Comparison of ENCODE assay signal across 17 cellular contexts in genomic region chr2:37371979-37372378, GRCh38. TPM values are rescaled to one million over a fixed set of nuclear protein-coding genes. Genes with fewer than 3 reads are reported as not detected.
DNase-seq lines count a peak whose midpoint lies in the region; ATAC-seq, FAIRE-seq and TF ChIP-seq lines count a peak whose summit lies in the region.
"Had no signal": no experiment of that assay in that cellular context is flagged by ENCODE, and none has a peak within 500 bp of the region (broad histone marks: within the 10 kb centered on the region; RNA-seq: fewer than 3 reads in every experiment).

No MANE protein-coding gene starts in this region.

- H2BK5ac ChIP-seq in H1 (ENCODE audit: low read depth, low read length): no peak overlapping the region

- no peaks in the 10 kb centered on the region for H3K36me3 Mint-ChIP-seq in activated naive CD4-positive, alpha-beta T cell treated with anti-CD3 and anti-CD28 coated beads, Interleukin-2, amount 50 U/mL, for 24 hours
- H3K36me3 Mint-ChIP-seq: CD4-positive, alpha-beta memory T cell had no signal

- no peaks in the 10 kb centered on the region for H3K23me2 ChIP-seq in H1 (ENCODE audit: low read depth, low read length)

- no peak overlapping the region for H3K56ac ChIP-seq in H1 (replicated peaks; ENCODE audit: insufficient read length, low read depth, low read length)

- H3K9me3 ChIP-seq in H1 (ENCODE audit: insufficient read depth in 2 of 2, low read depth in 1 of 2, low read length in 1 of 2) (no peaks in the 10 kb centered on the region), psoas muscle (no peaks in the 10 kb centered on the region)
- H3K9me3 ChIP-seq: BLaER1 had no signal

- H3K23ac ChIP-seq in H1 (ENCODE audit: insufficient read length): peak overlapping the region; percentile 52

- H3K27me3 ChIP-seq in H1 (replicated peaks in 1 of 4; ENCODE audit: control insufficient read depth in 3 of 4, extremely low read depth in 1 of 4, insufficient read depth in 3 of 4, low read length in 3 of 4) (no peaks in the 10 kb centered on the region), psoas muscle (ENCODE audit: insufficient read depth in 3 of 3, low read length in 2 of 3) (no peaks in the 10 kb centered on the region)
- H3K27me3 ChIP-seq: BLaER1 had no signal

- no peak for TF ChIP-seq CTCF in H1 (IDR thresholded peaks at IDR 0.05; ENCODE audit: control extremely low read depth in 1 of 3, insufficient read depth in 1 of 3, low read depth in 1 of 3, low read length in 3 of 3)
- TF ChIP-seq CTCF in psoas muscle (IDR thresholded peaks at IDR 0.05): no peak

- no peak overlapping the region for H3K18ac ChIP-seq in H1 (ENCODE audit: extremely low read depth, low read length)

- H3K4ac ChIP-seq in H1 (replicated peaks; ENCODE audit: insufficient read length, low read depth, low read length): no peak overlapping the region

- H3K4me1 Mint-ChIP-seq in activated naive CD4-positive, alpha-beta T cell treated with anti-CD3 and anti-CD28 coated beads, Interleukin-2, amount 50 U/mL, for 24 hours: peaks cover 31% of the 10 kb centered on the region
- H3K4me1 Mint-ChIP-seq: H9 had no signal

- no peak overlapping the region for H4K8ac ChIP-seq in H1 (ENCODE audit: extremely low read depth, insufficient read depth, low read length)

- TF ChIP-seq EP300 in H1 (IDR thresholded peaks at IDR 0.05; ENCODE audit: borderline replicate concordance in 1 of 2, low read depth in 2 of 2, low read length in 2 of 2): no peak

- no peak overlapping the region for H2AFZ ChIP-seq in H1 (ENCODE audit: low read length)

- H3K79me1 ChIP-seq in H1 (ENCODE audit: low read depth, low read length): no peaks in the 10 kb centered on the region

- no peak overlapping the region for H3K4me2 ChIP-seq in H1 (ENCODE audit: insufficient read depth in 1 of 2, low read depth in 2 of 2, low read length in 2 of 2)
- H3K4me2 ChIP-seq: BLaER1 had no signal

- no peaks in the 10 kb centered on the region for H3K36me3 ChIP-seq in H1 (ENCODE audit: control insufficient read depth in 2 of 4, insufficient read depth in 4 of 4, low read length in 3 of 4)
- H3K36me3 ChIP-seq in psoas muscle (ENCODE audit: insufficient read depth in 1 of 2, low read depth in 1 of 2): no peaks in the 10 kb centered on the region
- H3K36me3 ChIP-seq: BLaER1 had no signal

- H2BK15ac ChIP-seq in H1 (ENCODE audit: low read length): no peak overlapping the region

- DNase-seq in activated naive CD4-positive, alpha-beta T cell (lab: John Stamatoyannopoulos, UW): no peak
- DNase-seq in H1 (ENCODE audit: low read depth in 1 of 2, low spot score in 2 of 2) (no peak), left colon (no peak), psoas muscle (no peak), NCI-H2029 (lab: John Stamatoyannopoulos, UW) (no peak)
- DNase-seq: 8988T; CD4-positive, alpha-beta memory T cell; DMS153; DMS79; GF-D8; GOT3; H9 had no signal

- no peak overlapping the region for H2AK5ac ChIP-seq in H1 (ENCODE audit: low read depth, low read length)

- H3K27ac ChIP-seq in H1 (ENCODE audit: low read depth, low read length): no peak overlapping the region
- no peak overlapping the region for H3K27ac ChIP-seq in psoas muscle
- H3K27ac ChIP-seq: BLaER1 had no signal

- intact Hi-C loops in left colon (cut with DNase I, micrococcal nuclease): no loop called here
- intact Hi-C loops in psoas muscle (cut with DNase I): no loop called here

- H4K5ac ChIP-seq in H1 (ENCODE audit: insufficient read length, low read depth, low read length): no peak overlapping the region

- CTCF ChIA-PET in H1 (lab: Charles Lee; ENCODE audit: partially characterized antibody): no interaction called here

- H4K20me1 ChIP-seq in H1 (replicated peaks in 1 of 2; ENCODE audit: control insufficient read depth in 1 of 2, insufficient read depth in 2 of 2, low read length in 2 of 2): no peaks in the 10 kb centered on the region
- H4K20me1 ChIP-seq: BLaER1 had no signal

- H3K9me3 Mint-ChIP-seq in activated naive CD4-positive, alpha-beta T cell treated with anti-CD3 and anti-CD28 coated beads, Interleukin-2, amount 50 U/mL, for 24 hours: no peaks in the 10 kb centered on the region
- H3K9me3 Mint-ChIP-seq: CD14-positive monocyte; CD4-positive, alpha-beta memory T cell; H9 had no signal

- no peak overlapping the region for H3K14ac ChIP-seq in H1 (ENCODE audit: insufficient read length)

- no peak overlapping the region for H4K91ac ChIP-seq in H1 (replicated peaks; ENCODE audit: insufficient read length, low read length)

- H2BK12ac ChIP-seq in H1 (ENCODE audit: low read depth, low read length): no peak overlapping the region

- H3K4me1 ChIP-seq in H1 (replicated peaks in 1 of 4; ENCODE audit: control insufficient read depth in 3 of 4, insufficient read depth in 4 of 4, low read length in 3 of 4): no peaks in the 10 kb centered on the region
- no peaks in the 10 kb centered on the region for H3K4me1 ChIP-seq in psoas muscle

- peak; percentile 81 for ATAC-seq in left colon
- ATAC-seq in psoas muscle: no peak
- no peak for ATAC-seq in GM21576 (IDR thresholded peaks at IDR 0.05; ENCODE audit: unreplicated experiment)
- ATAC-seq: GM12878 had no signal

- TF ChIP-seq POLR2A in H1 (IDR thresholded peaks at IDR 0.05; ENCODE audit: control extremely low read depth in 1 of 2, low read depth in 2 of 2, low read length in 2 of 2): no peak

- peak overlapping the region; percentile 3 for H3K27ac Mint-ChIP-seq in activated naive CD4-positive, alpha-beta T cell treated with anti-CD3 and anti-CD28 coated beads, Interleukin-2, amount 50 U/mL, for 24 hours
- H3K27ac Mint-ChIP-seq: CD14-positive monocyte; CD4-positive, alpha-beta memory T cell; H9 had no signal

- no peak overlapping the region for H3K4me3 Mint-ChIP-seq in activated naive CD4-positive, alpha-beta T cell treated with anti-CD3 and anti-CD28 coated beads, Interleukin-2, amount 50 U/mL, for 24 hours
- H3K4me3 Mint-ChIP-seq: CD14-positive monocyte; CD4-positive, alpha-beta memory T cell; H9 had no signal

- H3K79me2 ChIP-seq in H1 (ENCODE audit: control insufficient read depth in 1 of 2, insufficient read depth in 2 of 2, low read length in 2 of 2): no peaks in the 10 kb centered on the region

- peaks cover 14% of the 10 kb centered on the region for H3K27me3 Mint-ChIP-seq in activated naive CD4-positive, alpha-beta T cell treated with anti-CD3 and anti-CD28 coated beads, Interleukin-2, amount 50 U/mL, for 24 hours

- H2BK120ac ChIP-seq in H1 (replicated peaks; ENCODE audit: low read depth, low read length): no peak overlapping the region

- no peak for FAIRE-seq in H1 (lab: Jason Lieb, UNC)
- FAIRE-seq: GM12878 had no signal

- no peak overlapping the region for H3K9ac ChIP-seq in H1 (replicated peaks in 1 of 4; ENCODE audit: extremely low read depth in 1 of 4, low read depth in 3 of 4, low read length in 3 of 4)
- H3K9ac ChIP-seq: BLaER1 had no signal

- no peak overlapping the region for H2BK20ac ChIP-seq in H1 (ENCODE audit: low read length)

- H3K4me3 ChIP-seq in H1 (ENCODE audit: extremely low read depth in 1 of 4, insufficient read depth in 2 of 4, low read depth in 3 of 4, low read length in 4 of 4) (no peak overlapping the region), psoas muscle (no peak overlapping the region)
- H3K4me3 ChIP-seq: BLaER1, GM12878 had no signal

- POLR2A ChIA-PET in H1 (lab: Charles Lee; ENCODE audit: partially characterized antibody): no interaction called here

- TF ChIP-seq RAD21 in H1 (IDR thresholded peaks at IDR 0.05 in 1 of 2, conservative IDR thresholded peaks at IDR 0.05 in 1 of 2; ENCODE audit: low read depth in 2 of 2, low read length in 2 of 2): no peak

TF ChIP-seq in H1, 55 proteins besides CTCF, POLR2A, EP300 and RAD21 (continues in another document):
- TF ChIP-seq E2F6 (IDR thresholded peaks at IDR 0.05): no peak
- TF ChIP-seq JUND (IDR thresholded peaks at IDR 0.05; ENCODE audit: low read length): no peak
- TF ChIP-seq CHD2 (IDR thresholded peaks at IDR 0.05; ENCODE audit: low read length): no peak
- no peak for TF ChIP-seq CTBP2 (IDR thresholded peaks at IDR 0.05; ENCODE audit: borderline replicate concordance, insufficient read depth, insufficient read length, low read length)
- TF ChIP-seq TAF1 (IDR thresholded peaks at IDR 0.05; ENCODE audit: low read depth, low read length): no peak
- TF ChIP-seq MAX (IDR thresholded peaks at IDR 0.05): no peak

RNA-seq across cellular contexts. Expression of gene QPCT, which starts 27.5 kb away (rescaled TPM):
- 3.9 and 4.0 TPM in 2 replicates for total RNA-seq in H1 (2021; fragmentation: NEBNext Ultra II Directional; extraction: Animal tissue kit (Norgen Biotek cat#: 25700))
- polyA plus RNA-seq in H1 (2011; rRNA removed) (4.3 TPM in 2 replicates), psoas muscle (1 to 10 TPM in 2 of 3 donors, under 1 TPM in 1; 0.36 to 2.5 (median 1.0) TPM)
- polyA plus RNA-seq in H1 (2011; cell fraction: cytosol; rRNA removed): 4.5 TPM
- polyA plus RNA-seq in H1 (2011; cell fraction: nucleus; rRNA removed): 7.4 TPM
- 2.5 to 4.9 TPM (median 3.5 TPM) in 4 replicates for polyA plus RNA-seq in H1 (2012, experiment 1 of 2)
- polyA plus RNA-seq in H1 (2012, experiment 2 of 2): 0.49 TPM
- 7.3 TPM for polyA plus RNA-seq in H1 (2013, experiment 1 of 2)
- polyA plus RNA-seq in H1 (2013, experiment 2 of 2): 9.2 TPM
- polyA minus RNA-seq in H1 (2011; rRNA and poly(A)+ RNA removed): 9.7 and 12.7 TPM in 2 replicates
- polyA minus RNA-seq in H1 (2011; cell fraction: cytosol; rRNA and poly(A)+ RNA removed): 2.0 TPM
- 1.5 TPM for polyA minus RNA-seq in H1 (2011; cell fraction: nucleus; rRNA and poly(A)+ RNA removed)
- total RNA-seq in left colon (1 to 10 TPM; 4.2 to 7.9 TPM), psoas muscle (10 to 100 TPM in 1 of 4 donors, 1 to 10 TPM in 3; 1.4 to 10.6 (median 5.9) TPM)
- total RNA-seq: H9 had no signal

RNA-seq across cellular contexts. Expression of gene PRKD3, which starts 47.3 kb away (rescaled TPM):
- total RNA-seq in H1 (2021; fragmentation: NEBNext Ultra II Directional; extraction: Animal tissue kit (Norgen Biotek cat#: 25700)): 55.2 and 63.3 TPM in 2 replicates
- polyA plus RNA-seq in H1 (2011; rRNA removed): 10.0 and 12.0 TPM in 2 replicates
- polyA plus RNA-seq in H1 (2011; cell fraction: cytosol; rRNA removed): 19.0 TPM
- polyA plus RNA-seq in H1 (2011; cell fraction: nucleus; rRNA removed): 17.9 TPM
- 15.6 to 30.7 TPM (median 21.9 TPM) in 4 replicates for polyA plus RNA-seq in H1 (2012, experiment 1 of 2)
- polyA plus RNA-seq in H1 (2012, experiment 2 of 2): 2.3 TPM
- 20.4 TPM for polyA plus RNA-seq in H1 (2013, experiment 1 of 2)
- polyA plus RNA-seq in H1 (2013, experiment 2 of 2): 21.2 TPM
- polyA minus RNA-seq in H1 (2011; rRNA and poly(A)+ RNA removed): 45.2 and 66.6 TPM in 2 replicates
- 30.8 TPM for polyA minus RNA-seq in H1 (2011; cell fraction: cytosol; rRNA and poly(A)+ RNA removed)
- polyA minus RNA-seq in H1 (2011; cell fraction: nucleus; rRNA and poly(A)+ RNA removed): 93.0 TPM
- 10 to 100 TPM; 16.8 to 23.5 TPM for total RNA-seq in left colon
- 10 to 100 TPM; 17.1 to 21.4 (median 18.8) TPM for total RNA-seq in psoas muscle
- polyA plus RNA-seq in psoas muscle: 1 to 10 TPM; 5.5 to 7.1 (median 6.2) TPM
